In the genomic region with DNA sequence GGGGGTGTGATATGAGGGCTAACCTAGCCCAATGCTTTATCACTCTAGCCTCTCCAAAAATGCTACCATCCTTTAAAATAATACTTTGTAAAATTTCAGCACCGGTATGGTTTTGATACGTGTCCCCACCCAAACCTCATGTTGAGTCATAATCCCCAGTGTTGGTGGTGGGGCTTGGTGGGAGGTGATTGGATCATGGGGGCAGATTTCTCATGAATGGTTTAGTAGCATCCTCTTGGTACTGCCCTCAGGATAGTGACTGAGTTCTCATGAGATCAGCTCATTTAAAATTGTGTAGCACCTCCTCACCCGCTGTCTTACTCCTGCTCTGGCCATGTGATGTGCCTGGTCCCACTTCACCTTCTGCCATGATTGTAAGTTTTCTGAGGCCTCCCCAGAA, we compare ENCODE assay signal across 25 cellular contexts.
"Had no signal": no experiment of that assay in that cellular context is flagged by ENCODE, and none has a peak within 500 bp of the region (broad histone marks: within the 10 kb centered on the region; RNA-seq: fewer than 3 reads in every experiment).

No MANE protein-coding gene starts in this region.

- H3K4me1 ChIP-seq: testis, upper lobe of right lung, vagina had no signal

- ATAC-seq: left cardiac atrium, lower lobe of right lung, natural killer cell, upper lobe of right lung had no signal

- H3K4me1 Mint-ChIP-seq: memory B cell, neural crest cell had no signal

- H3K36me3 ChIP-seq: left ventricle myocardium inferior, lower lobe of right lung, ovary, right atrium auricular region, sigmoid colon, tibial nerve, upper lobe of right lung, vagina had no signal

- H3K9me3 ChIP-seq: left ventricle myocardium inferior, lower lobe of right lung, ovary, right atrium auricular region, sigmoid colon, testis, tibial nerve, upper lobe of right lung, vagina had no signal

- H3K36me3 Mint-ChIP-seq: memory B cell, mesothelial cell of epicardium, natural killer cell had no signal

- H3K27ac Mint-ChIP-seq: endodermal cell, memory B cell, mesothelial cell of epicardium, natural killer cell had no signal

- H3K4me2 ChIP-seq: hepatocyte had no signal

- H3K4me3 Mint-ChIP-seq: endodermal cell, memory B cell, mesothelial cell of epicardium, natural killer cell, neural crest cell had no signal

- H3K27me3 ChIP-seq: hepatocyte, ovary, right atrium auricular region, sigmoid colon, testis, tibial nerve, upper lobe of right lung, vagina had no signal

- H3K79me2 ChIP-seq: hepatocyte had no signal

- DNase-seq: effector CD4-positive, alpha-beta T cell; endodermal cell; erythroblast; foreskin melanocyte; head of caudate nucleus; kidney; left cardiac atrium; left ventricle myocardium inferior; lower lobe of right lung; natural killer cell; ovary; sigmoid colon; stimulated activated CD4-positive, alpha-beta T cell treated with anti-CD3 and anti-CD28 coated beads, Interleukin-4, amount 100 ng/mL, for 1 hour; stimulated activated naive CD4-positive, alpha-beta T cell treated with Interleukin-2 at 50 U/mL for 16 hours; testis; upper lobe of right lung had no signal

- H3K4me3 ChIP-seq: coronary artery, hepatocyte, left ventricle myocardium inferior, lower lobe of right lung, ovary, right atrium auricular region, sigmoid colon, skin epidermis, testis, tibial nerve, upper lobe of right lung, vagina had no signal

- H3K9me3 Mint-ChIP-seq: endodermal cell, memory B cell, mesothelial cell of epicardium, natural killer cell, neural crest cell had no signal

- H3K27ac ChIP-seq: coronary artery, hepatocyte, left ventricle myocardium inferior, lower lobe of right lung, ovary, right atrium auricular region, sigmoid colon, skin epidermis, testis, tibial nerve, upper lobe of right lung, vagina had no signal

- H2AFZ ChIP-seq: hepatocyte had no signal
